In the genomic region with DNA sequence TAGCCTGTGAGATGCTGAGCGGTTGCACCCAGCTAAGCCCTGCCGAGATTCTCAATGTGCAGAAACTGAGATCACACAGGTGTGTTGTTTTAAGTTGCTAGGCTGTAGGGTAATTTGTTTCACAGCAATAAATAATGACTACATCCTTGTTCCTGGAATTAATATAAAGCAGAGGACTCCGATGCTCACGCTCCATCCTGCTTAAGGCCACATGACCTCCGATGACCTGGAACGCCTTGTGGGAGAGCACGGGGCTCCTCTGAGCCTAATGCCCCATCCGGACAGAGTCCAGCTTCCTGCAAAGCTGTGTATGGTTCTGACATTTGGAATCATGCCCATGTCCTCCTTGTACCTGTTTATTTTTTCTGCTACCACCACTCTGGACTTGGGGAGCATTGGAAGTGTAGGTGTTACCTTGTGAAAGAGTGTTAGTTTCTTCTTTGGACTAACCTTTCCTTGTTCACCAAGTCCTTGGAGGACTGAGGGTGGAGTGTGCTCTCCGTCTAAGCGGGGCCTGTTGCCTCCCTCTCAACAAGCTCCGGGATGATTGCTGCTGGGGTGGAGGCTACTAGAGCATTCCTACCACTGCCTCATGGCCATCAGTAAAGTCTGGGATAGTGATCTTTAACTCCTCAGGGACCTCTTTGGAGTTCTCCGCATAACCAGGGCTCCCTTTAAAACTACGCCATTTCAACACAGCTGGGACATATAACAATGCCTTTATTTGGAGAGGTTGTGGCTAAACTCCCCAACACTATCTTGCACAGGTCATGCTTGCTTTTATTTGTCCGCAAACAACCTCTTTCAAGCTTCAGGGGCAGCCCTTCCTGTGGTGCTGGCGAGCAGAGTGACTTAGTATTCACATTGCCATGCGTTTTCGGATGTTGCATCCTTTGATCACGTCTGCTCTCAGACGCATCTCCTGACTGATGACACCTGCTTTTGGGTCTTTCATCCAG, we compare ENCODE assay signal across 23 cellular contexts.
A peak's percentile ranks its signal among the peaks of the same experiment; 100 is the strongest.
DNase-seq lines count a peak whose midpoint lies in the region; ATAC-seq, FAIRE-seq and TF ChIP-seq lines count a peak whose summit lies in the region.
"Had no signal": no experiment of that assay in that cellular context is flagged by ENCODE, and none has a peak within 500 bp of the region (broad histone marks: within the 10 kb centered on the region; RNA-seq: fewer than 3 reads in every experiment).

No MANE protein-coding gene starts in this region.

- no peaks in the 10 kb centered on the region for H3K4me1 ChIP-seq in H1 (replicated peaks in 1 of 4; ENCODE audit: control insufficient read depth in 3 of 4, insufficient read depth in 4 of 4, low read length in 3 of 4)
- H3K4me1 ChIP-seq in HepG2 (ENCODE audit: insufficient read depth, low read length): peaks cover 84% of the 10 kb centered on the region
- no peaks in the 10 kb centered on the region for H3K4me1 ChIP-seq in mammary epithelial cell (ENCODE audit: insufficient read depth, low read length)
- H3K4me1 ChIP-seq: BLaER1 had no signal

- H3K14ac ChIP-seq in H1 (ENCODE audit: insufficient read length): no peak overlapping the region

- FAIRE-seq in H1 (lab: Jason Lieb, UNC) (no peak), HepG2 (lab: Jason Lieb, UNC) (peak; percentile 87), GM12891 (lab: Jason Lieb, UNC) (no peak)
- FAIRE-seq: A204.1, GM12878, GM18507 had no signal

- H4K20me1 ChIP-seq in H1 (replicated peaks in 1 of 2; ENCODE audit: control insufficient read depth in 1 of 2, insufficient read depth in 2 of 2, low read length in 2 of 2) (no peaks in the 10 kb centered on the region), HepG2 (ENCODE audit: insufficient read depth, low read length) (no peaks in the 10 kb centered on the region), mammary epithelial cell (ENCODE audit: insufficient read depth, low read length) (no peaks in the 10 kb centered on the region)
- H4K20me1 ChIP-seq: BLaER1 had no signal

- no peak overlapping the region for H2BK12ac ChIP-seq in H1 (ENCODE audit: low read depth, low read length)

- no peak overlapping the region for H3K56ac ChIP-seq in H1 (replicated peaks; ENCODE audit: insufficient read length, low read depth, low read length)

- H3K4me3 ChIP-seq in H1 (ENCODE audit: extremely low read depth in 1 of 4, insufficient read depth in 2 of 4, low read depth in 3 of 4, low read length in 4 of 4): no peak overlapping the region
- H3K4me3 ChIP-seq in HepG2 (replicated peaks in 1 of 3; ENCODE audit: insufficient read depth in 1 of 3, low read depth in 2 of 3, low read length in 3 of 3): peak overlapping the region; percentile 3 to 52 (median 17); a peak in 4 of 6 replicates
- no peak overlapping the region for H3K4me3 ChIP-seq in mammary epithelial cell (replicated peaks in 1 of 3; ENCODE audit: insufficient read depth in 1 of 3, low read depth in 2 of 3, low read length in 3 of 3)
- H3K4me3 ChIP-seq: BLaER1, GM12878 had no signal

- no peak overlapping the region for H4K91ac ChIP-seq in H1 (replicated peaks; ENCODE audit: insufficient read length, low read length)

- no peak overlapping the region for H2BK5ac ChIP-seq in H1 (ENCODE audit: low read depth, low read length)

- no peak overlapping the region for H3K23ac ChIP-seq in H1 (ENCODE audit: insufficient read length)

- H3K27me3 ChIP-seq in H1 (replicated peaks in 1 of 4; ENCODE audit: control insufficient read depth in 3 of 4, extremely low read depth in 1 of 4, insufficient read depth in 3 of 4, low read length in 3 of 4): no peaks in the 10 kb centered on the region
- no peaks in the 10 kb centered on the region for H3K27me3 ChIP-seq in HepG2 (ENCODE audit: control insufficient read depth in 1 of 2, insufficient read depth in 2 of 2, low read length in 2 of 2)
- no peaks in the 10 kb centered on the region for H3K27me3 ChIP-seq in mammary epithelial cell (ENCODE audit: insufficient read depth, low read length)
- H3K27me3 ChIP-seq: BLaER1 had no signal

- CTCF ChIA-PET in H1 (lab: Charles Lee; ENCODE audit: partially characterized antibody): interaction anchor here (0.7 kb wide), 1 partner anchor 25 kb away, joined by 3 read pairs; no protein-coding TSS in a partner anchor
- CTCF ChIA-PET in HepG2 (lab: Yijun Ruan, JAX; ENCODE audit: low intra/inter-chr PET ratio, low total read pairs): no interaction called here
- CTCF ChIA-PET in mammary epithelial cell (lab: Charles Lee; ENCODE audit: low non-redundant PET): no interaction called here

- H3K4ac ChIP-seq in H1 (replicated peaks; ENCODE audit: insufficient read length, low read depth, low read length): no peak overlapping the region

- H2AFZ ChIP-seq in H1 (ENCODE audit: low read length) (peak overlapping the region; percentile 62), HepG2 (ENCODE audit: low read length) (peak overlapping the region; percentile 82), mammary epithelial cell (ENCODE audit: low read depth, low read length) (no peak overlapping the region)

- no peak overlapping the region for H3K9ac ChIP-seq in H1 (replicated peaks in 1 of 4; ENCODE audit: extremely low read depth in 1 of 4, low read depth in 3 of 4, low read length in 3 of 4)
- H3K9ac ChIP-seq in HepG2 (ENCODE audit: insufficient read depth, low read depth, low read length): peak overlapping the region; percentile 67
- H3K9ac ChIP-seq in mammary epithelial cell (ENCODE audit: insufficient read depth, low read length): no peak overlapping the region
- H3K9ac ChIP-seq: BLaER1 had no signal

- dilution Hi-C loops in mammary epithelial cell (cut with HindIII; ENCODE audit: low sequenced_read_pairs): no loop called here

- H4K5ac ChIP-seq in H1 (ENCODE audit: insufficient read length, low read depth, low read length): no peak overlapping the region

- H3K27ac ChIP-seq in H1 (ENCODE audit: low read depth, low read length): no peak overlapping the region
- H3K27ac ChIP-seq in HepG2 (ENCODE audit: extremely low read length, insufficient read depth, low read length): peak overlapping the region; percentile 84
- H3K27ac ChIP-seq in mammary epithelial cell (ENCODE audit: insufficient read depth, low read depth, low read length): no peak overlapping the region
- H3K27ac ChIP-seq: 22Rv1, BLaER1, C4-2B had no signal

- H2AK5ac ChIP-seq in H1 (ENCODE audit: low read depth, low read length): no peak overlapping the region

- H3K4me2 ChIP-seq in H1 (ENCODE audit: insufficient read depth in 1 of 2, low read depth in 2 of 2, low read length in 2 of 2): no peak overlapping the region
- peak overlapping the region; percentile 80 for H3K4me2 ChIP-seq in HepG2 (ENCODE audit: low read depth, low read length)
- no peak overlapping the region for H3K4me2 ChIP-seq in mammary epithelial cell (ENCODE audit: insufficient read depth, low read depth, low read length)
- H3K4me2 ChIP-seq: BLaER1 had no signal

- POLR2A ChIA-PET in H1 (lab: Charles Lee; ENCODE audit: partially characterized antibody): interaction anchor here (0.6 kb wide), 1 partner anchor 171 kb away, joined by 4 read pairs; no protein-coding TSS in a partner anchor
- POLR2A ChIA-PET in HepG2 (lab: Yijun Ruan, JAX): interaction anchor here (0.8 to 2.4 kb wide), 10 partner anchors 10 to 170 kb away, joined by 3 to 38 read pairs (median 4); partner anchors contain the start of gene IRX3

- H3K18ac ChIP-seq in H1 (ENCODE audit: extremely low read depth, low read length): no peak overlapping the region

- H3K9me3 ChIP-seq in H1 (ENCODE audit: insufficient read depth in 2 of 2, low read depth in 1 of 2, low read length in 1 of 2) (no peaks in the 10 kb centered on the region), HepG2 (ENCODE audit: low read length) (no peaks in the 10 kb centered on the region), mammary epithelial cell (replicated peaks; ENCODE audit: insufficient read depth, low read length) (no peaks in the 10 kb centered on the region)
- H3K9me3 ChIP-seq: Caco-2 had no signal

- H3K36me3 ChIP-seq in H1 (ENCODE audit: control insufficient read depth in 2 of 4, insufficient read depth in 4 of 4, low read length in 3 of 4) (no peaks in the 10 kb centered on the region), HepG2 (replicated peaks in 1 of 2; ENCODE audit: control insufficient read depth in 1 of 2, insufficient read depth in 2 of 2, low read length in 2 of 2) (no peaks in the 10 kb centered on the region), mammary epithelial cell (ENCODE audit: insufficient read depth, low read length) (no peaks in the 10 kb centered on the region)
- H3K36me3 ChIP-seq: BLaER1 had no signal

- WGBS in H1 (ENCODE audit: extremely low coverage in 1 of 2, insufficient coverage in 1 of 2, insufficient read length in 1 of 2, insufficient replicate concordance in 2 of 2, low coverage in 1 of 2, low lambda C conversion rate in 2 of 2, missing lambda C conversion rate in 1 of 2), 2 experiments: 91% methylated on average over 19 of the region's 19 CpGs; no CpG with 5 or more reads in 1 of the 2 experiments
- WGBS in HepG2 (ENCODE audit: low lambda C conversion rate): 10% methylated on average over 19 of the region's 19 CpGs
- WGBS in mammary epithelial cell (ENCODE audit: low coverage, missing lambda C conversion rate): 90% methylated on average over 19 of the region's 19 CpGs

- DNase-seq in DMS153 (lab: John Stamatoyannopoulos, UW): peak; percentile 41
- no peak for DNase-seq in DMS153 treated with DMSO at 0.1 percent for 48 hours (lab: John Stamatoyannopoulos, UW; ENCODE audit: unreplicated experiment)
- no peak for DNase-seq in H1 (ENCODE audit: low read depth in 1 of 2, low spot score in 2 of 2)
- DNase-seq in HepG2 (ENCODE audit: low spot score): peak; percentile 94
- DNase-seq in Right ventricle myocardium inferior (ENCODE audit: missing footprints): no peak
- DNase-seq in mammary epithelial cell: no peak
- DNase-seq in HUDEP-2 (lab: John Stamatoyannopoulos, UW; ENCODE audit: unreplicated experiment in 76 of 76): no peak
- DNase-seq in GM12891 (ENCODE audit: insufficient read length, low spot score): no peak
- DNase-seq: CD4-positive, CD25-positive, alpha-beta regulatory T cell; CD8-positive, alpha-beta T cell; DMS 273 treated with DMSO at 0.1 percent for 48 hours; EL; GDM1; GOT3; H7; HCEC 1CT had no signal

- in situ Hi-C loops in HepG2 (cut with HindIII; ENCODE audit: extremely low pct_ligation_motif_present, low pct_unique_long_range_greater_than_20kb): no loop called here
- in situ Hi-C loops in mammary epithelial cell (cut with MboI; ENCODE audit: low sequenced_read_pairs in 2 of 2): no loop called here

- intact Hi-C loops in HepG2 (cut with micrococcal nuclease; ENCODE audit: unreplicated experiment) (loop anchor here (1.0 kb wide), 1 partner anchor 15 kb away; no protein-coding TSS in a partner anchor), Right ventricle myocardium inferior (cut with DNase I) (no loop called here), mammary epithelial cell (cut with micrococcal nuclease) (no loop called here)

- H3K79me2 ChIP-seq in H1 (ENCODE audit: control insufficient read depth in 1 of 2, insufficient read depth in 2 of 2, low read length in 2 of 2): no peaks in the 10 kb centered on the region
- H3K79me2 ChIP-seq in HepG2 (ENCODE audit: insufficient read depth, low read length): no peaks in the 10 kb centered on the region
- no peaks in the 10 kb centered on the region for H3K79me2 ChIP-seq in mammary epithelial cell (ENCODE audit: insufficient read depth, low read length)

- BruUV-seq in HepG2 (replicated peaks; lab: Mats Ljungman, UMichigan) (no TSS peak), mammary epithelial cell (replicated peaks; lab: Mats Ljungman, UMichigan) (no TSS peak)

- no peak overlapping the region for H4K8ac ChIP-seq in H1 (ENCODE audit: extremely low read depth, insufficient read depth, low read length)

- TF ChIP-seq RAD21 in H1 (IDR thresholded peaks at IDR 0.05 in 1 of 2, conservative IDR thresholded peaks at IDR 0.05 in 1 of 2; ENCODE audit: low read depth in 2 of 2, low read length in 2 of 2): no peak
- no peak for TF ChIP-seq RAD21 in HepG2 (CRISPR knock-in tag; IDR thresholded peaks at IDR 0.05)

- no peak overlapping the region for H2BK120ac ChIP-seq in H1 (replicated peaks; ENCODE audit: low read depth, low read length)

- TF ChIP-seq CTCF in H1 (IDR thresholded peaks at IDR 0.05; ENCODE audit: control extremely low read depth in 1 of 3, insufficient read depth in 1 of 3, low read depth in 1 of 3, low read length in 3 of 3) (no peak), HepG2 (CRISPR knock-in tag; IDR thresholded peaks at IDR 0.05) (no peak), mammary epithelial cell (conservative IDR thresholded peaks at IDR 0.05 in 1 of 2, IDR thresholded peaks at IDR 0.05 in 1 of 2; ENCODE audit: extremely low read depth in 1 of 2, insufficient read depth in 1 of 2, low read depth in 1 of 2, low read length in 2 of 2) (no peak)

- no peak overlapping the region for H2BK15ac ChIP-seq in H1 (ENCODE audit: low read length)

- no peak for TF ChIP-seq EP300 in H1 (IDR thresholded peaks at IDR 0.05; ENCODE audit: borderline replicate concordance in 1 of 2, low read depth in 2 of 2, low read length in 2 of 2)
- peak in 1 of 2 experiments; percentile 85; a peak in 2 of 4 replicates for TF ChIP-seq EP300 in HepG2 (IDR thresholded peaks at IDR 0.05; ENCODE audit: low read depth in 2 of 2, low read length in 2 of 2)
- peak; percentile 80; the same call in 1 of the 2 replicates for TF ChIP-seq EP300 in HepG2 (CRISPR knock-in tag; IDR thresholded peaks at IDR 0.05; ENCODE audit: borderline replicate concordance)

- TF ChIP-seq POLR2A in H1 (IDR thresholded peaks at IDR 0.05; ENCODE audit: control extremely low read depth in 1 of 2, low read depth in 2 of 2, low read length in 2 of 2) (no peak), HepG2 (IDR thresholded peaks at IDR 0.05; ENCODE audit: insufficient read depth in 1 of 2, low read depth in 2 of 2, low read length in 2 of 2) (0 out of 4 replicates have a peak, but pooled peaks of 1 of the 2 experiments have one; percentile 37), GM12891 (IDR thresholded peaks at IDR 0.05; ENCODE audit: low read depth, low read length) (no peak)

- ATAC-seq in HepG2 (peak; percentile 59), Right ventricle myocardium inferior (no peak)
- ATAC-seq: CD8-positive, alpha-beta T cell; GM12878 had no signal

- no peaks in the 10 kb centered on the region for H3K79me1 ChIP-seq in H1 (ENCODE audit: low read depth, low read length)

- H2BK20ac ChIP-seq in H1 (ENCODE audit: low read length): no peak overlapping the region

- H3K23me2 ChIP-seq in H1 (ENCODE audit: low read depth, low read length): peaks cover 2% of the 10 kb centered on the region; the same call in 1 of the 2 replicates

Comparison
In these comparisons a context has a peak if more than half of its experiments do, and no peak if none do; other contexts are left out.
1. DNase-seq: peak in DMS153 (single experiment) and HepG2 (single experiment); none in DMS153 treated with DMSO at 0.1 percent for 48 hours (single experiment), H1 (0 of 2), Right ventricle myocardium inferior (single experiment), mammary epithelial cell (single experiment), HUDEP-2 (0 of 76) and GM12891 (single experiment).
2. H3K4me3 ChIP-seq: peak in HepG2 (3 of 3); none in H1 (0 of 4) and mammary epithelial cell (0 of 3).